ENCODE assay signal across 15 cellular contexts in the genomic region with DNA sequence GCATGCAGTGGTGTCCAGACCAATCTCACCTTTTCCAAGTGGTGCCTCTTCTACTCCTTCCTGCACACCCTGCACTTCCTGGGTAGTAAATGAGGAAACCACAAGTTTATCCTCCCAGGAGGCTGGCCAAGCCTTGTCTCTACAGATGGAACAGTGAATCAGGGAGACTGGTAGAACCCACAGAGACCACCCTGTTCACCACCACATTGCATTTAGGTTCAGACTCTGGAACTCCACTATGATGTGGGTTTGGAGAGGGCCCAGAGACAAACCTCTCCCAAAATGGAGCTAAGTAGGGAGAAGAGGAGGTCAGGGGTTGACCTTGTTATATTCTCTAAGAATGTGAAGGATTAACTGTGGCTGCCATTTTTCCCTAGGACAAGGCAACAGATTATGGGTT.
"Had no signal": no experiment of that assay in that cellular context is flagged by ENCODE, and none has a peak within 500 bp of the region (broad histone marks: within the 10 kb centered on the region; RNA-seq: fewer than 3 reads in every experiment).

No MANE protein-coding gene starts in this region.

- H3K27ac ChIP-seq: ovary, tibial artery, uterus had no signal

- H3K36me3 ChIP-seq: ovary, tibial artery, uterus had no signal

- DNase-seq: activated CD4-positive, alpha-beta memory T cell treated with anti-CD3 and anti-CD28 coated beads for 36 hours; activated CD4-positive, alpha-beta T cell treated with anti-CD3 and anti-CD28 coated beads for 36 hours; activated naive CD4-positive, alpha-beta T cell treated with anti-CD3 and anti-CD28 coated beads, Interleukin-2, amount 50 U/mL, for 16 hours; activated T-cell treated with anti-CD3 and anti-CD28 coated beads, Interleukin-2, amount 50 U/mL, for 24 hours; islet precursor cell; mammary epithelial cell; natural killer cell; ovary; stimulated activated CD4-positive, alpha-beta T cell treated with anti-CD3 and anti-CD28 coated beads, Interleukin-12 subunit alpha, Interleukin-12 subunit beta, amount 100 ng/mL, for 4 hours; stimulated activated CD4-positive, alpha-beta T cell treated with anti-CD3 and anti-CD28 coated beads, Interleukin-2, amount 100 ng/mL, for 24 hours; T-helper 17 cell; tibial artery; uterus had no signal

- H3K4me3 ChIP-seq: ovary, tibial artery, uterus had no signal

- H3K9me3 ChIP-seq: ovary, tibial artery, uterus had no signal

- ATAC-seq: activated CD4-positive, alpha-beta T cell treated with anti-CD3 and anti-CD28 coated beads for 36 hours; left lobe of liver; natural killer cell; stimulated activated effector memory CD8-positive, alpha-beta T cell treated with anti-CD3 and anti-CD28 coated beads, Interleukin-12 subunit alpha, Interleukin-12 subunit beta, amount 100 ng/mL, for 72 hours; T-helper 17 cell had no signal

- H3K4me1 ChIP-seq: uterus had no signal

- H3K27me3 ChIP-seq: ovary, tibial artery, uterus had no signal
